In genomic region chr2:118855451-118856279, GRCh38 we compare ENCODE assay signal across 8 cellular contexts. TPM values are rescaled to one million over a fixed set of nuclear protein-coding genes. Genes with fewer than 3 reads are reported as not detected.
DNase-seq lines count a peak whose midpoint lies in the region; ATAC-seq and TF ChIP-seq lines count a peak whose summit lies in the region.

No MANE protein-coding gene starts in this region.

- no peak for TF ChIP-seq EP300 in upper lobe of left lung (IDR thresholded peaks at IDR 0.05)

- peak; percentile 42 for DNase-seq in DMS79 treated with DMSO at 0.1 percent for 48 hours (lab: John Stamatoyannopoulos, UW)
- peak; percentile 57 for DNase-seq in Jurkat, Clone E6-1 (ENCODE audit: low read depth, low spot score)
- DNase-seq in SK-N-DZ (ENCODE audit: low spot score), result peak; percentile 64
- DNase-seq in cardiac septum (ENCODE audit: low spot score), result peak; percentile 85
- DNase-seq in progenitor cell of endocrine pancreas (ENCODE audit: low spot score, unreplicated experiment), result peak; percentile 92
- peak; percentile 76 to 97 for DNase-seq in upper lobe of left lung

- H3K4me3 ChIP-seq in Jurkat, Clone E6-1 (ENCODE audit: low read length), result peak overlapping the region; percentile 33
- peak overlapping the region in 3 of 4 donors; percentile 10 to 40 (median 17) for H3K4me3 ChIP-seq in upper lobe of left lung

- H3K36me3 Mint-ChIP-seq in activated naive CD4-positive, alpha-beta T cell treated with anti-CD3 and anti-CD28 coated beads, Interleukin-2, amount 50 U/mL, for 24 hours, result no peaks in the 10 kb centered on the region
- no peaks in the 10 kb centered on the region for H3K36me3 Mint-ChIP-seq in progenitor cell of endocrine pancreas (ENCODE audit: insufficient read depth)

- intact Hi-C loops in cardiac septum (cut with DNase I), result loop anchor here (2.0 to 5.0 kb wide), 4 partner anchors 318 to 808 kb away; no protein-coding TSS in a partner anchor

- H3K27ac ChIP-seq in upper lobe of left lung, result no peak overlapping the region

- peak overlapping the region; percentile 76 for H3K4me3 Mint-ChIP-seq in activated naive CD4-positive, alpha-beta T cell treated with anti-CD3 and anti-CD28 coated beads, Interleukin-2, amount 50 U/mL, for 24 hours
- peak overlapping the region; percentile 25 for H3K4me3 Mint-ChIP-seq in progenitor cell of endocrine pancreas (ENCODE audit: low read depth)

- H3K4me1 Mint-ChIP-seq in activated naive CD4-positive, alpha-beta T cell treated with anti-CD3 and anti-CD28 coated beads, Interleukin-2, amount 50 U/mL, for 24 hours, result peaks cover 24% of the 10 kb centered on the region
- peaks cover 3% of the 10 kb centered on the region for H3K4me1 Mint-ChIP-seq in progenitor cell of endocrine pancreas (ENCODE audit: low read depth)

- no peaks in the 10 kb centered on the region for H3K9me3 Mint-ChIP-seq in activated naive CD4-positive, alpha-beta T cell treated with anti-CD3 and anti-CD28 coated beads, Interleukin-2, amount 50 U/mL, for 24 hours
- H3K9me3 Mint-ChIP-seq in progenitor cell of endocrine pancreas (ENCODE audit: low read depth), result no peaks in the 10 kb centered on the region

- TF ChIP-seq CTCF in progenitor cell of endocrine pancreas (IDR thresholded peaks at IDR 0.05; ENCODE audit: unreplicated experiment) (peak; percentile 94), upper lobe of left lung (IDR thresholded peaks at IDR 0.05) (peak; percentile 91 to 96 (median 94))

- no peak overlapping the region for H3K27ac Mint-ChIP-seq in activated naive CD4-positive, alpha-beta T cell treated with anti-CD3 and anti-CD28 coated beads, Interleukin-2, amount 50 U/mL, for 24 hours
- no peak overlapping the region for H3K27ac Mint-ChIP-seq in progenitor cell of endocrine pancreas

- H3K9me3 ChIP-seq in upper lobe of left lung, result no peaks in the 10 kb centered on the region

- H3K27me3 Mint-ChIP-seq in activated naive CD4-positive, alpha-beta T cell treated with anti-CD3 and anti-CD28 coated beads, Interleukin-2, amount 50 U/mL, for 24 hours, result peaks cover 64% of the 10 kb centered on the region
- H3K27me3 Mint-ChIP-seq in progenitor cell of endocrine pancreas, result peaks cover 97% of the 10 kb centered on the region

- ATAC-seq in GM21619 (IDR thresholded peaks at IDR 0.05; ENCODE audit: unreplicated experiment) (peak; percentile 94), upper lobe of left lung (ENCODE audit: low FRiP score in 2 of 2) (peak; percentile 83 to 95)

- peaks cover 22 to 53% (median 24%) of the 10 kb centered on the region in 4 donors for H3K4me1 ChIP-seq in upper lobe of left lung

- 3% methylated on average over 23 to 68 of the region's 69 CpGs for WGBS in upper lobe of left lung, 2 donors

- TF ChIP-seq POLR2A in upper lobe of left lung (IDR thresholded peaks at IDR 0.05), result no peak

- H3K36me3 ChIP-seq in upper lobe of left lung, result no peaks in the 10 kb centered on the region

- peaks cover 0 to 80% (median 51%) of the 10 kb centered on the region in 4 donors for H3K27me3 ChIP-seq in upper lobe of left lung

RNA-seq across cellular contexts. Expression of gene EN1, which starts 8.2 kb away (rescaled TPM):
- not detected for polyA plus RNA-seq in Jurkat, Clone E6-1 (2012; ENCODE audit: insufficient read depth, insufficient read length)
- 0.51 and 0.89 TPM in 2 replicates for polyA plus RNA-seq in SK-N-DZ (2014; cell fraction: cytosol; rRNA removed)
- polyA plus RNA-seq in SK-N-DZ (2014; cell fraction: nucleus; rRNA removed), result 0.50 TPM in 1 of 2 replicates, not detected in the other
- 0.13 TPM for total RNA-seq in cardiac septum
- 0.12 and 0.42 TPM in 2 replicates for total RNA-seq in progenitor cell of endocrine pancreas
- under 1 TPM in 1 of 6 donors, not detected in 5; 0.13 TPM for total RNA-seq in upper lobe of left lung

Comparison
In these comparisons a context has a peak if more than half of its experiments do, and no peak if none do; other contexts are left out.
1. DNase-seq: peak in every context shown above with its lines; median percentile 92 in progenitor cell of endocrine pancreas; 86 in upper lobe of left lung; 85 in cardiac septum; 64 in SK-N-DZ; 57 in Jurkat, Clone E6-1; 42 in DMS79 treated with DMSO at 0.1 percent for 48 hours.